ENCODE assay signal across 8 cellular contexts in the genomic region with DNA sequence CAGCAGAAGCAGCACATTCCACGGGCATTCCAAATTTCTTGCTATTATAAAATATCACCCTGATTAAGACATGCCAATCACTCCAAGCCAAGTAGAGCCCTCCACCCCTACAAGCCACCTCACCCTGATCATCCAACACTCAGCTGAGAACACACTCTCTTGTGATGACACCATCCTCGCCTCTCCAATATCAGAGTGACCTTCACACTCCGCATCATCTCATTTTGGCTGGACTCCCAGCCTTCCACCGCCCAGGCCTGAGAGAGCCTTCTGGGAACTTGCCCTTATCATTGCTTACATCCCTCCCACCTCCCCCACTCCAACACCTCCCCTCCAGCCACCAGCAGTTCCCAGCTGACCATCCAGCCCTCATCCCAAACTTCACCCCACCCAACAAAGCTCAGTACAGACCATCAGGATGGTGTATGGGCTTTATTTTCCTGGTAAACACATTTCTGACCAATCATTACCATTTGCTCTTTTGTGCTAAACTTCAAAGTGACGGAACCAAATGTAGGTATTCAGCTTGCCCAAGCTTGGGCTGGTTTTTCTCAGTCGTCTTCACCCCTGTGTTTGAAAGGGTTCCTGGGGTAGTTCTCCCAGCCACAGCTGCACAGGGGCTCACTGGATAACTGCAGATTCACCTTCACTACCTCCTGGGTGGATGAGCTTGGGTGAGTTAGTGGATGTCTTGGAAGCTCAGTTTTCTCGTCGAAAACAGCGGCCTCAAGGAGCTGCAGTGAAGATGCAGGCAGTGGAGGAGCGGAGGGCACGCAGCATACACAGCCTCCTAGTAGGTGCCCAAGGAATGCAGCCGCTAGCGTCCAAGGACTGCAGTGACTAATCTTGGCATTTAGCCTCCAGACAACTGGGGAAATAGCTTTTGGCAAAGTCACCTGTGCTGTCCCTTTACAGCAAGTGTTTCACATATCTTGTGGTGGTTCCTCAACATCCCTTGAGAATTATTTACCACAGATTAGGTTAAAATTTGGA.
A peak's percentile ranks its signal among the peaks of the same experiment; 100 is the strongest.
DNase-seq lines count a peak whose midpoint lies in the region; ATAC-seq and TF ChIP-seq lines count a peak whose summit lies in the region.

No MANE protein-coding gene starts in this region.

- intact Hi-C loops in lower lobe of right lung (cut with DNase I) = no loop called here

- DNase-seq in HT1080 (ENCODE audit: low read depth) (peak; percentile 94), lower lobe of right lung (no peak), NCI-H2171 treated with DMSO at 0.1 percent for 48 hours (lab: John Stamatoyannopoulos, UW) (no peak), GDM1 (lab: John Stamatoyannopoulos, UW) (no peak)
- no peak for DNase-seq in activated naive CD4-positive, alpha-beta T cell (lab: John Stamatoyannopoulos, UW)
- no peak for DNase-seq in activated T-cell treated with anti-CD3 and anti-CD28 coated beads, Interleukin-2, amount 50 U/mL, for 48 hours

- H3K36me3 Mint-ChIP-seq in brain = no peaks in the 10 kb centered on the region

- H3K4me3 ChIP-seq in ACC112 (ENCODE audit: low read depth, low read length) (peak overlapping the region; percentile 56), lower lobe of right lung (no peak overlapping the region)

- H3K36me3 ChIP-seq in ACC112 (ENCODE audit: insufficient read depth, low read length) (no peaks in the 10 kb centered on the region), lower lobe of right lung (no peaks in the 10 kb centered on the region)

- H3K4me3 Mint-ChIP-seq in brain = no peak overlapping the region

- TF ChIP-seq CTCF in brain (conservative IDR thresholded peaks at IDR 0.05) (no peak), lower lobe of right lung (IDR thresholded peaks at IDR 0.05) (no peak)

- peak overlapping the region; percentile 90 for H3K27ac ChIP-seq in ACC112 (ENCODE audit: low read depth, low read length)
- peak overlapping the region; percentile 36 for H3K27ac ChIP-seq in lower lobe of right lung

- peak overlapping the region; percentile 80 for H2AFZ ChIP-seq in ACC112 (ENCODE audit: low read length, unreplicated experiment)

- peaks cover 0 to 4% (median 0%) of the 10 kb centered on the region in 5 experiments for H3K9me3 Mint-ChIP-seq in brain

- H3K4me1 ChIP-seq in ACC112 (ENCODE audit: control insufficient read depth, insufficient read depth, low read length, unreplicated experiment) = peaks cover 37% of the 10 kb centered on the region
- H3K4me1 ChIP-seq in lower lobe of right lung = peaks cover 14% of the 10 kb centered on the region

- H3K9me3 ChIP-seq in lower lobe of right lung = no peaks in the 10 kb centered on the region

- peak; percentile 55 to 80 for ATAC-seq in lower lobe of right lung

- no peaks in the 10 kb centered on the region for H3K27me3 ChIP-seq in ACC112 (ENCODE audit: insufficient read depth, low read length)
- no peaks in the 10 kb centered on the region for H3K27me3 ChIP-seq in lower lobe of right lung (ENCODE audit: low read depth)

- no peaks in the 10 kb centered on the region for H3K79me2 ChIP-seq in ACC112 (ENCODE audit: control insufficient read depth, insufficient read depth, low read length, unreplicated experiment)

- peak overlapping the region in 3 of 5 experiments; percentile 6 to 19 (median 14) for H3K27ac Mint-ChIP-seq in brain

- H3K27me3 Mint-ChIP-seq in brain = peaks cover 5% of the 10 kb centered on the region

- H3K4me1 Mint-ChIP-seq in brain = peaks cover 49% of the 10 kb centered on the region
